ENCODE assay signal across 9 cellular contexts in genomic region chr2:69642709-69643601, GRCh38. TPM values are rescaled to one million over a fixed set of nuclear protein-coding genes. Genes with fewer than 3 reads are reported as not detected.
A peak's percentile ranks its signal among the peaks of the same experiment; 100 is the strongest.
DNase-seq lines count a peak whose midpoint lies in the region; ATAC-seq, FAIRE-seq and TF ChIP-seq lines count a peak whose summit lies in the region.
"Had no signal": no experiment of that assay in that cellular context is flagged by ENCODE, and none has a peak within 500 bp of the region (broad histone marks: within the 10 kb centered on the region; RNA-seq: fewer than 3 reads in every experiment).

No MANE protein-coding gene starts in this region.

- peaks cover 22% of the 10 kb centered on the region for H3K79me2 ChIP-seq in trophoblast cell (ENCODE audit: control insufficient read depth, insufficient read depth, low read length, poor library complexity)

- no peaks in the 10 kb centered on the region for H3K9me3 ChIP-seq in heart left ventricle
- no peaks in the 10 kb centered on the region for H3K9me3 ChIP-seq in trophoblast cell (ENCODE audit: insufficient read depth, low read depth, low read length)

- peak overlapping the region; percentile 73 for H3K4me2 ChIP-seq in trophoblast cell (ENCODE audit: low read length)

- no peak for TF ChIP-seq POLR2A in heart left ventricle (IDR thresholded peaks at IDR 0.05)

- peaks cover 23% of the 10 kb centered on the region for H3K79me1 ChIP-seq in trophoblast cell (ENCODE audit: low read length)

- H3K27ac ChIP-seq in heart left ventricle (peak overlapping the region; percentile 93 to 99 (median 98)), trophoblast cell (ENCODE audit: low read depth, low read length) (peak overlapping the region; percentile 95)

- no peak overlapping the region for H3K23ac ChIP-seq in trophoblast cell (ENCODE audit: low read length)

- H4K91ac ChIP-seq in trophoblast cell (ENCODE audit: low read depth, low read length): peak overlapping the region; percentile 95

- H4K12ac ChIP-seq in trophoblast cell (ENCODE audit: low read depth, low read length): peak overlapping the region; percentile 56

- peak overlapping the region; percentile 93 for H2BK5ac ChIP-seq in trophoblast cell (ENCODE audit: low read depth, low read length, poor library complexity)

- DNase-seq in Daoy (ENCODE audit: low read depth): peak; percentile 76
- peak; percentile 44 for DNase-seq in HuH-7 (ENCODE audit: low spot score)
- DNase-seq in activated naive CD8-positive, alpha-beta T cell treated with anti-CD3 and anti-CD28 coated beads, Interleukin-2, amount 50 U/mL, for 16 hours (ENCODE audit: low read depth, low spot score): peak; percentile 42
- DNase-seq in heart left ventricle: peak; percentile 41 to 74 (median 53)
- peak; percentile 52 to 70 for DNase-seq in trophoblast cell
- peak; percentile 54 for DNase-seq in urothelium cell line (ENCODE audit: low spot score)

- no peak for FAIRE-seq in urothelium cell line (lab: Jason Lieb, UNC)
- FAIRE-seq: islet of Langerhans had no signal

- peak overlapping the region; percentile 89 for H2BK120ac ChIP-seq in trophoblast cell (ENCODE audit: insufficient read depth, low read length, poor library complexity)

- peak overlapping the region; percentile 60 for H2AFZ ChIP-seq in trophoblast cell (ENCODE audit: insufficient read depth, low read length, poor library complexity)

- no peak overlapping the region for H2AK5ac ChIP-seq in trophoblast cell (ENCODE audit: low read length)

- peak overlapping the region; percentile 83 for H3K4ac ChIP-seq in trophoblast cell (ENCODE audit: low read depth, low read length)

- H3K27me3 ChIP-seq in heart left ventricle (no peaks in the 10 kb centered on the region), trophoblast cell (ENCODE audit: insufficient read depth, low read length) (no peaks in the 10 kb centered on the region)

- H4K8ac ChIP-seq in trophoblast cell (ENCODE audit: low read depth, low read length): peak overlapping the region; percentile 91

- peaks cover 0 to 71% (median 49%) of the 10 kb centered on the region in 12 donors for H3K4me1 ChIP-seq in heart left ventricle
- peaks cover 16 to 24% of the 10 kb centered on the region in 2 experiments for H3K4me1 ChIP-seq in trophoblast cell (ENCODE audit: control insufficient read depth in 1 of 2, insufficient read depth in 2 of 2, low read length in 2 of 2)

- H3K14ac ChIP-seq in trophoblast cell (ENCODE audit: low read length): peak overlapping the region; percentile 86

- intact Hi-C loops in heart left ventricle (cut with DNase I): loop anchor here (2.0 to 10.0 kb wide), 10 partner anchors 39 to 206 kb away; partner anchors contain the start of gene NFU1 (in 1 of the 10)

- H3K18ac ChIP-seq in trophoblast cell (ENCODE audit: low read length): peak overlapping the region; percentile 81

- ATAC-seq in SK-N-SH treated with all-trans-retinoic acid at 6 μM for 48 hours (peak; percentile 32), heart left ventricle (peak in 3 of 4 donors; percentile 6 to 31 (median 10)), HG02623 (IDR thresholded peaks at IDR 0.05; ENCODE audit: unreplicated experiment) (no peak)

- peak overlapping the region; percentile 11 for H2BK12ac ChIP-seq in trophoblast cell (ENCODE audit: low read length)

- WGBS in heart left ventricle, 4 donors: 0% methylated on average over 31 to 58 of the region's 58 CpGs
- WGBS in trophoblast cell (ENCODE audit: extremely low coverage, insufficient coverage, insufficient read length): no CpG with 5 or more reads among the region's 58 CpGs

- H3K36me3 ChIP-seq in heart left ventricle (peaks cover 0 to 7% (median 0%) of the 10 kb centered on the region in 9 donors), trophoblast cell (ENCODE audit: control insufficient read depth in 1 of 2, insufficient read depth in 2 of 2, low read length in 2 of 2) (no peaks in the 10 kb centered on the region)

- H3K4me3 ChIP-seq in heart left ventricle: peak overlapping the region; percentile 70 to 99 (median 95)
- peak overlapping the region; percentile 85 for H3K4me3 ChIP-seq in trophoblast cell (ENCODE audit: low read depth, low read length)

- H3K9ac ChIP-seq in trophoblast cell (ENCODE audit: low read length): peak overlapping the region; percentile 96

- TF ChIP-seq CTCF in heart left ventricle (IDR thresholded peaks at IDR 0.05): no peak

TF ChIP-seq in SK-N-SH treated with all-trans-retinoic acid at 6 μM for 48 hours, 23 proteins besides CTCF, POLR2A, EP300 and RAD21:
- TF ChIP-seq TCF4 (CRISPR knock-in tag; IDR thresholded peaks at IDR 0.05; ENCODE audit: borderline replicate concordance): no peak
- TF ChIP-seq PATZ1 (CRISPR knock-in tag; IDR thresholded peaks at IDR 0.05; ENCODE audit: borderline replicate concordance): no peak
- TF ChIP-seq POU6F1 (CRISPR knock-in tag; IDR thresholded peaks at IDR 0.05; ENCODE audit: borderline replicate concordance, low read depth): no peak
- no peak for TF ChIP-seq ARNTL (CRISPR knock-in tag; IDR thresholded peaks at IDR 0.05; ENCODE audit: borderline replicate concordance, low read depth)
- no peak for TF ChIP-seq RARB (CRISPR knock-in tag; IDR thresholded peaks at IDR 0.05)
- TF ChIP-seq ZNF8 (CRISPR knock-in tag; IDR thresholded peaks at IDR 0.05): no peak
- no peak for TF ChIP-seq CREB5 (CRISPR knock-in tag; IDR thresholded peaks at IDR 0.05; ENCODE audit: low read depth)
- TF ChIP-seq ESRRG (CRISPR knock-in tag; IDR thresholded peaks at IDR 0.05): no peak
- TF ChIP-seq SNAI2 (CRISPR knock-in tag; IDR thresholded peaks at IDR 0.05): no peak
- TF ChIP-seq BACH2 (CRISPR knock-in tag; IDR thresholded peaks at IDR 0.05; ENCODE audit: borderline replicate concordance): no peak
- no peak for TF ChIP-seq TOX (CRISPR knock-in tag; IDR thresholded peaks at IDR 0.05; ENCODE audit: borderline replicate concordance)
- TF ChIP-seq OSR1 (CRISPR knock-in tag; IDR thresholded peaks at IDR 0.05): no peak
- no peak for TF ChIP-seq GLIS3 (CRISPR knock-in tag; IDR thresholded peaks at IDR 0.05)

RNA-seq across cellular contexts. Expression of gene AAK1, which starts 0.6 kb away (rescaled TPM):
- total RNA-seq in Daoy (2014; rRNA removed; shearing (Covaris generic)): 21.5 and 23.4 TPM in 2 replicates
- 100 to 1,000 TPM in 7 of 9 donors, 10 to 100 TPM in 2; 68.7 to 167 (median 131) TPM for total RNA-seq in heart left ventricle
- 10 to 100 TPM; 34.4 to 34.9 TPM for polyA plus RNA-seq in heart left ventricle
- polyA plus RNA-seq in trophoblast cell (2013): 137 and 140 TPM in 2 replicates
